8 cellular contexts compared by ENCODE assay signal in the genomic region with DNA sequence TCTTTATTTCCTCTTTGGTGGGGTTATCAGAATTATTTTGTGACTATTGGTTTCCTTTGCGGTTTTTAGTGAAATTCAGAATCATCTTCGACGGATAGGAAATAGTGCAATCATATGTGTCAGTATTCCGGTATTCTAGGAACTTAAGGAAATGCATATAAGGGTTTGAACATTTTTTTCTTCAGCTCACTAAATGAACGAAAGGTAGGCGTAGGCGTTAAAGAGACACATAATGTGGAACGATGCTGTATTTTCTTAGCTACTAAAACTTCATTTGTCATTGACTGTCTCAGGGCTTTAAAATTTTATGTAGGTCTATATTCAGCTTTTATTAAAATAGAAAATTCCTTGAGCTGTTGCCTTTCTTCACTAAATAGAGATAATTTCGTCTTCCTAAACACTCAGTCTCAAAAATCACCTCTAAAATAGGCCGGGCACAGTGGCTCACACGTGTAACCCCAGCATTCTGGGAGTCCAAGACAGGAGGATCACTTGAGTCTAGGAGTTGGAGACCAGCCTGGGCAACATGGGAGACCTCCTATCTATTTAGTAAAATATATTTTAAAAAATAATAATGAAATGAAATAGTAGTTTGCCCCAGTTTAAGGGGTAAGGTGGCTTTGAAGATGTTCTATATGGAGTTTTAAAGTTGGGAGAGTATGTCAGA. TPM values are rescaled to one million over a fixed set of nuclear protein-coding genes. Genes with fewer than 3 reads are reported as not detected.
DNase-seq lines count a peak whose midpoint lies in the region; ATAC-seq, FAIRE-seq and TF ChIP-seq lines count a peak whose summit lies in the region.

No MANE protein-coding gene starts in this region.

- H2AFZ ChIP-seq in ACC112 (ENCODE audit: low read length, unreplicated experiment): peak overlapping the region; percentile 94
- H2AFZ ChIP-seq in KMS-11 (ENCODE audit: low read depth): peak overlapping the region; percentile 60; the same call in 1 of the 2 replicates
- no peak overlapping the region for H2AFZ ChIP-seq in astrocyte (ENCODE audit: low read depth, low read length)

- H3K36me3 ChIP-seq in ACC112 (ENCODE audit: insufficient read depth, low read length): no peaks in the 10 kb centered on the region
- no peaks in the 10 kb centered on the region for H3K36me3 ChIP-seq in KMS-11 (ENCODE audit: insufficient read depth)
- H3K36me3 ChIP-seq in astrocyte (ENCODE audit: insufficient read depth, low read length): no peaks in the 10 kb centered on the region
- no peaks in the 10 kb centered on the region for H3K36me3 ChIP-seq in muscle layer of colon (ENCODE audit: insufficient read depth, low read length)

- H3K9me3 Mint-ChIP-seq in astrocyte (ENCODE audit: unreplicated experiment): no peaks in the 10 kb centered on the region

- H3K9me3 ChIP-seq in astrocyte (ENCODE audit: insufficient read depth, low read depth, low read length) (no peaks in the 10 kb centered on the region), muscle layer of colon (ENCODE audit: low read length) (no peaks in the 10 kb centered on the region)

- peak overlapping the region; percentile 90 for H3K4me2 ChIP-seq in KMS-11
- H3K4me2 ChIP-seq in astrocyte (ENCODE audit: low read length): peak overlapping the region; percentile 87

- no peak for DNase-seq in astrocyte (ENCODE audit: low read depth)
- no peak for DNase-seq in GDM1 (lab: John Stamatoyannopoulos, UW)
- DNase-seq in activated gamma-delta T cell (lab: John Stamatoyannopoulos, UW): no peak

- H3K27me3 ChIP-seq in ACC112 (ENCODE audit: insufficient read depth, low read length): no peaks in the 10 kb centered on the region
- H3K27me3 ChIP-seq in KMS-11 (ENCODE audit: insufficient read depth, low read depth): no peaks in the 10 kb centered on the region
- no peaks in the 10 kb centered on the region for H3K27me3 ChIP-seq in astrocyte (ENCODE audit: insufficient read depth, low read length)
- H3K27me3 ChIP-seq in muscle layer of colon (ENCODE audit: control insufficient read depth in 1 of 2, insufficient read depth in 2 of 2, low read length in 2 of 2): no peaks in the 10 kb centered on the region

- peaks cover 2% of the 10 kb centered on the region for H3K27me3 Mint-ChIP-seq in astrocyte (ENCODE audit: low read depth, unreplicated experiment)

- H3K9ac ChIP-seq in KMS-11 (peak overlapping the region; percentile 93; the same call in 1 of the 2 replicates), astrocyte (ENCODE audit: low read length) (no peak overlapping the region), muscle layer of colon (ENCODE audit: low read length) (no peak overlapping the region)

- H3K79me2 ChIP-seq in ACC112 (ENCODE audit: control insufficient read depth, insufficient read depth, low read length, unreplicated experiment) (peaks cover 33% of the 10 kb centered on the region), KMS-11 (ENCODE audit: insufficient read depth, low read depth) (peaks cover 27% of the 10 kb centered on the region), astrocyte (ENCODE audit: insufficient read depth, low read length) (peaks cover 33% of the 10 kb centered on the region)

- no peak overlapping the region for H3K27ac Mint-ChIP-seq in astrocyte (ENCODE audit: unreplicated experiment)

- no peak for FAIRE-seq in astrocyte (lab: Jason Lieb, UNC)

- no peak for ATAC-seq in GM18498 (IDR thresholded peaks at IDR 0.05; ENCODE audit: unreplicated experiment)
- no peak for ATAC-seq in GM21447 (IDR thresholded peaks at IDR 0.05; ENCODE audit: unreplicated experiment)

- H4K20me1 ChIP-seq in KMS-11 (ENCODE audit: insufficient read depth): 0 out of 2 replicates have a peak, but pooled peaks cover 13% of the 10 kb centered on the region
- peaks cover 22% of the 10 kb centered on the region for H4K20me1 ChIP-seq in astrocyte (ENCODE audit: insufficient read depth, low read length)

- H3K4me3 ChIP-seq in ACC112 (ENCODE audit: low read depth, low read length) (peak overlapping the region; percentile 96), KMS-11 (IDR thresholded peaks at IDR 0.05; ENCODE audit: insufficient read depth, low read depth, low read length) (no peak overlapping the region), astrocyte (ENCODE audit: insufficient read depth, low read depth, low read length) (no peak overlapping the region), muscle layer of colon (ENCODE audit: low read depth in 1 of 2, low read length in 2 of 2) (peak overlapping the region in 1 of 2 donors; percentile 71)

- TF ChIP-seq CTCF in KMS-11 (conservative IDR thresholded peaks at IDR 0.05; ENCODE audit: low read depth, low read length) (no peak), astrocyte (IDR thresholded peaks at IDR 0.05; ENCODE audit: insufficient read depth, low read depth, low read length) (no peak)

- no peaks in the 10 kb centered on the region for H3K36me3 Mint-ChIP-seq in astrocyte (ENCODE audit: low read depth, unreplicated experiment)

- peak overlapping the region; percentile 97 for H3K4me3 Mint-ChIP-seq in astrocyte (ENCODE audit: unreplicated experiment)

- H3K4me1 Mint-ChIP-seq in astrocyte (ENCODE audit: low read depth, unreplicated experiment): peaks cover 8% of the 10 kb centered on the region

- H3K27ac ChIP-seq in ACC112 (ENCODE audit: low read depth, low read length) (peak overlapping the region; percentile 81), KMS-11 (peak overlapping the region; percentile 98), astrocyte (ENCODE audit: low read depth, low read length) (no peak overlapping the region), muscle layer of colon (ENCODE audit: low read depth, low read length) (peak overlapping the region; percentile 90)

- peaks cover 19% of the 10 kb centered on the region for H3K4me1 ChIP-seq in ACC112 (ENCODE audit: control insufficient read depth, insufficient read depth, low read length, unreplicated experiment)
- H3K4me1 ChIP-seq in KMS-11 (ENCODE audit: low read depth, poor library complexity, severe bottlenecking): peaks cover 39% of the 10 kb centered on the region
- H3K4me1 ChIP-seq in astrocyte (ENCODE audit: insufficient read depth, low read length): peaks cover 4% of the 10 kb centered on the region
- peaks cover 12% of the 10 kb centered on the region for H3K4me1 ChIP-seq in muscle layer of colon (ENCODE audit: insufficient read depth, low read length)

RNA-seq across cellular contexts. Expression of gene YES1, which starts 1.5 kb away (rescaled TPM):
- 63.0 and 68.2 TPM in 2 replicates for total RNA-seq in astrocyte
